29 cellular contexts compared by ENCODE assay signal in genomic region chr3:10404377-10404776, GRCh38.
"Had no signal": no experiment of that assay in that cellular context is flagged by ENCODE, and none has a peak within 500 bp of the region (broad histone marks: within the 10 kb centered on the region; RNA-seq: fewer than 3 reads in every experiment).

No MANE protein-coding gene starts in this region.

- H3K27ac Mint-ChIP-seq: activated B cell treated with CpG ODN at 0.5 μM for 24 hours; activated CD4-positive, alpha-beta memory T cell treated with anti-CD3 and anti-CD28 coated beads for 36 hours; activated CD4-positive, alpha-beta T cell treated with anti-CD3 and anti-CD28 coated beads, Interleukin-2, amount 10 ng/mL, durations not matched to agents 24 days and 14 days; activated CD8-positive, alpha-beta T cell treated with anti-CD3 and anti-CD28 coated beads for 36 hours; activated naive CD4-positive, alpha-beta T cell treated with anti-CD3 and anti-CD28 coated beads, Interleukin-2, amount 10 ng/mL, durations not matched to agents 7 days and 5 days; activated naive CD4-positive, alpha-beta T cell treated with anti-CD3 and anti-CD28 coated beads, Interleukin-2, amount 50 U/mL, for 24 hours; activated naive CD8-positive, alpha-beta T cell; activated T-cell treated with anti-CD3 and anti-CD28 coated beads, Interleukin-2, amount 50 U/mL, for 72 hours; activated T-helper 1 cell treated with anti-CD3 and anti-CD28 coated beads, Interleukin-12 subunit alpha, Interleukin-12 subunit beta, Interleukin-2, Interleukin-4 antibody, amounts not matched to agents 30 ng/mL and 10 ng/mL and 1 ng/mL, durations not matched to agents 14 hours and 24 hours and 36 hours; activated T-helper 2 cell treated with anti-CD3 and anti-CD28 coated beads, Interferon-gamma antibody, Interleukin-2, Interleukin-4, amounts not matched to agents 10 μg/mL and 5 μg/mL and 100 μg/mL, durations not matched to agents 14 hours and 24 hours and 36 hours; T-helper 1 cell treated with Interleukin-12 subunit alpha and Interleukin-12 subunit beta and Interleukin-4 antibody, amounts not matched to agents 30 μg/mL and 1 μg/mL, for 36 hours; T-helper 2 cell treated with Interferon-gamma antibody and Interleukin-4, amounts not matched to agents 5 μg/mL and 100 μg/mL, for 36 hours had no signal

- H3K4me3 Mint-ChIP-seq: activated B cell treated with CpG ODN at 0.5 μM for 24 hours; activated CD4-positive, alpha-beta memory T cell treated with anti-CD3 and anti-CD28 coated beads for 36 hours; activated CD4-positive, alpha-beta T cell treated with anti-CD3 and anti-CD28 coated beads, Interleukin-2, amount 10 ng/mL, durations not matched to agents 24 days and 14 days; activated CD8-positive, alpha-beta T cell treated with anti-CD3 and anti-CD28 coated beads for 36 hours; activated naive CD4-positive, alpha-beta T cell treated with anti-CD3 and anti-CD28 coated beads, Interleukin-2, amount 10 ng/mL, durations not matched to agents 7 days and 5 days; activated naive CD4-positive, alpha-beta T cell treated with anti-CD3 and anti-CD28 coated beads, Interleukin-2, amount 50 U/mL, for 24 hours; activated naive CD8-positive, alpha-beta T cell; activated T-cell treated with anti-CD3 and anti-CD28 coated beads, Interleukin-2, amount 50 U/mL, for 4 hours; activated T-cell treated with anti-CD3 and anti-CD28 coated beads, Interleukin-2, amount 50 U/mL, for 72 hours; activated T-helper 1 cell treated with anti-CD3 and anti-CD28 coated beads, Interleukin-12 subunit alpha, Interleukin-12 subunit beta, Interleukin-2, Interleukin-4 antibody, amounts not matched to agents 30 ng/mL and 10 ng/mL and 1 ng/mL, durations not matched to agents 14 hours and 24 hours and 36 hours; brain; central memory CD8-positive, alpha-beta T cell; T-helper 1 cell treated with Interleukin-12 subunit alpha and Interleukin-12 subunit beta and Interleukin-4 antibody, amounts not matched to agents 30 μg/mL and 1 μg/mL, for 36 hours; T-helper 2 cell treated with Interferon-gamma antibody and Interleukin-4, amounts not matched to agents 5 μg/mL and 100 μg/mL, for 36 hours had no signal

- H3K4me1 Mint-ChIP-seq: activated B cell treated with CpG ODN at 0.5 μM for 24 hours; activated CD4-positive, alpha-beta T cell treated with anti-CD3 and anti-CD28 coated beads, Interleukin-2, amount 10 ng/mL, durations not matched to agents 24 days and 14 days; activated naive CD4-positive, alpha-beta T cell treated with anti-CD3 and anti-CD28 coated beads, Interleukin-2, amount 10 ng/mL, durations not matched to agents 7 days and 5 days; activated naive CD4-positive, alpha-beta T cell treated with anti-CD3 and anti-CD28 coated beads, Interleukin-2, amount 50 U/mL, for 24 hours; brain had no signal

- H3K9me3 Mint-ChIP-seq: activated B cell treated with CpG ODN at 0.5 μM for 24 hours; activated CD4-positive, alpha-beta memory T cell treated with anti-CD3 and anti-CD28 coated beads for 36 hours; activated CD4-positive, alpha-beta T cell treated with anti-CD3 and anti-CD28 coated beads, Interleukin-2, amount 10 ng/mL, durations not matched to agents 24 days and 14 days; activated CD8-positive, alpha-beta T cell treated with anti-CD3 and anti-CD28 coated beads for 36 hours; activated naive CD4-positive, alpha-beta T cell treated with anti-CD3 and anti-CD28 coated beads, Interleukin-2, amount 10 ng/mL, durations not matched to agents 7 days and 5 days; activated naive CD4-positive, alpha-beta T cell treated with anti-CD3 and anti-CD28 coated beads, Interleukin-2, amount 50 U/mL, for 24 hours; activated T-cell treated with anti-CD3 and anti-CD28 coated beads, Interleukin-2, amount 50 U/mL, for 4 hours; activated T-cell treated with anti-CD3 and anti-CD28 coated beads, Interleukin-2, amount 50 U/mL, for 72 hours; activated T-helper 1 cell treated with anti-CD3 and anti-CD28 coated beads, Interleukin-12 subunit alpha, Interleukin-12 subunit beta, Interleukin-2, Interleukin-4 antibody, amounts not matched to agents 30 ng/mL and 10 ng/mL and 1 ng/mL, durations not matched to agents 14 hours and 24 hours and 36 hours; activated T-helper 2 cell treated with anti-CD3 and anti-CD28 coated beads, Interferon-gamma antibody, Interleukin-2, Interleukin-4, amounts not matched to agents 10 μg/mL and 5 μg/mL and 100 μg/mL, durations not matched to agents 14 hours and 24 hours and 36 hours; brain; central memory CD8-positive, alpha-beta T cell; T-helper 1 cell treated with Interleukin-12 subunit alpha and Interleukin-12 subunit beta and Interleukin-4 antibody, amounts not matched to agents 30 μg/mL and 1 μg/mL, for 36 hours; T-helper 2 cell treated with Interferon-gamma antibody and Interleukin-4, amounts not matched to agents 5 μg/mL and 100 μg/mL, for 36 hours had no signal

- H3K27me3 Mint-ChIP-seq: activated B cell treated with CpG ODN at 0.5 μM for 24 hours; activated CD4-positive, alpha-beta memory T cell treated with anti-CD3 and anti-CD28 coated beads for 36 hours; activated CD8-positive, alpha-beta T cell treated with anti-CD3 and anti-CD28 coated beads for 36 hours; activated naive CD4-positive, alpha-beta T cell treated with anti-CD3 and anti-CD28 coated beads, Interleukin-2, amount 50 U/mL, for 24 hours; brain; central memory CD8-positive, alpha-beta T cell had no signal

- ATAC-seq: activated CD8-positive, alpha-beta T cell treated with anti-CD3 and anti-CD28 coated beads for 36 hours; activated T-cell treated with anti-CD3 and anti-CD28 coated beads, Interleukin-2, amount 50 U/mL, for 4 hours; activated T-cell treated with anti-CD3 and anti-CD28 coated beads, Interleukin-2, amount 50 U/mL, for 72 hours had no signal

- H3K36me3 Mint-ChIP-seq: activated CD4-positive, alpha-beta memory T cell treated with anti-CD3 and anti-CD28 coated beads for 36 hours; activated naive CD4-positive, alpha-beta T cell treated with anti-CD3 and anti-CD28 coated beads, Interleukin-2, amount 10 ng/mL, durations not matched to agents 7 days and 5 days; activated naive CD4-positive, alpha-beta T cell treated with anti-CD3 and anti-CD28 coated beads, Interleukin-2, amount 50 U/mL, for 24 hours; activated naive CD8-positive, alpha-beta T cell had no signal

- DNase-seq: activated B cell treated with CpG ODN at 0.5 μM for 24 hours; activated CD4-positive, alpha-beta memory T cell treated with anti-CD3 and anti-CD28 coated beads for 36 hours; activated CD4-positive, alpha-beta T cell treated with anti-CD3 and anti-CD28 coated beads, Interleukin-2, amount 10 ng/mL, durations not matched to agents 24 days and 14 days; activated CD4-positive, CD25-positive, alpha-beta regulatory T cell treated with anti-CD3 and anti-CD28 coated beads, Interleukin-2, amount 50 U/mL, for 72 hours; activated CD8-positive, alpha-beta memory T cell treated with anti-CD3 and anti-CD28 coated beads, Interleukin-2, amount 50 U/mL, for 4 hours; activated CD8-positive, alpha-beta T cell treated with anti-CD3 and anti-CD28 coated beads for 36 hours; activated effector memory CD4-positive, alpha-beta T cell treated with Interleukin-2 at 50 U/mL for 16 hours; activated gamma-delta T cell; activated naive CD4-positive, alpha-beta T cell treated with anti-CD3 and anti-CD28 coated beads, Interleukin-2, amount 10 ng/mL, durations not matched to agents 7 days and 5 days; activated naive CD4-positive, alpha-beta T cell treated with Interleukin-2 at 50 U/mL for 16 hours; activated T-cell treated with anti-CD3 and anti-CD28 coated beads for 4 hours; activated T-cell treated with anti-CD3 and anti-CD28 coated beads, Interleukin-2, amount 50 U/mL, for 1 hour; activated T-cell treated with anti-CD3 and anti-CD28 coated beads, Interleukin-2, amount 50 U/mL, for 4 hours; activated T-cell treated with anti-CD3 and anti-CD28 coated beads, Interleukin-2, amount 50 U/mL, for 72 hours; amygdala; anterior cingulate cortex; caudate nucleus; cerebellar nuclear complex; T-helper 1 cell; T-helper 2 cell; T-helper 9 cell had no signal
